ENCODE assay signal across 10 cellular contexts in the genomic region with DNA sequence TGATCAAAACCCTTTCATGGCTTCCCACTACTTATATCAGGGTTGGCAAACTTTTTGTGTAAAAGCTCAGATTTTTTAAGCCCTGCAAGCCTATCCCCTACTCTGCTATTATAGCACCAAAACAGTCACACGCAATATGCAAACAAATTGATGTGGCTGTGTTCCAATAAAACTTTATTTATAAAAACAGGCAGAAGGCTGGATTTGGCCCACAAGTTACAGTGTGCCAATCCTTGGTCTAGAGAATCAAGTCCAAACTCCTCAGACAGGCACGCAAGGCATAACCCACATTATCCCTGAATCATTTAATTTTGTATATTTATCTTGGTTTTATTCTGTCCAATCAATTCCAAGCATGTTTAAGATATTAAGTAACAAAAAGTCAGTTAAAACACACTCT.
"Had no signal": no experiment of that assay in that cellular context is flagged by ENCODE, and none has a peak within 500 bp of the region (broad histone marks: within the 10 kb centered on the region; RNA-seq: fewer than 3 reads in every experiment).

No MANE protein-coding gene starts in this region.

- FAIRE-seq: colon had no signal

- DNase-seq: activated CD4-positive, alpha-beta T cell treated with anti-CD3 and anti-CD28 coated beads for 48 hours; activated CD8-positive, alpha-beta memory T cell treated with anti-CD3 and anti-CD28 coated beads, Interleukin-2, amount 50 U/mL, for 48 hours; activated CD8-positive, alpha-beta T cell treated with anti-CD3 and anti-CD28 coated beads, Interleukin-2, amount 10 ng/mL, durations not matched to agents 7 days and 5 days; activated naive CD8-positive, alpha-beta T cell treated with anti-CD3 and anti-CD28 coated beads, Interleukin-2, amount 50 U/mL, for 24 hours; effector CD4-positive, alpha-beta T cell; immature natural killer cell; upper lobe of left lung had no signal

- H3K4me3 ChIP-seq: upper lobe of left lung had no signal

- H3K9me3 Mint-ChIP-seq: activated naive CD8-positive, alpha-beta T cell treated with anti-CD3 and anti-CD28 coated beads, Interleukin-2, amount 50 U/mL, for 24 hours; immature natural killer cell had no signal

- H3K27ac Mint-ChIP-seq: activated CD8-positive, alpha-beta T cell treated with anti-CD3 and anti-CD28 coated beads, Interleukin-2, amount 10 ng/mL, durations not matched to agents 7 days and 5 days had no signal

- H3K9me3 ChIP-seq: upper lobe of left lung had no signal

- H3K27me3 ChIP-seq: upper lobe of left lung had no signal

- H3K27me3 Mint-ChIP-seq: activated naive CD8-positive, alpha-beta T cell treated with anti-CD3 and anti-CD28 coated beads, Interleukin-2, amount 50 U/mL, for 24 hours had no signal

- H3K4me3 Mint-ChIP-seq: activated CD8-positive, alpha-beta T cell treated with anti-CD3 and anti-CD28 coated beads, Interleukin-2, amount 10 ng/mL, durations not matched to agents 7 days and 5 days; activated naive CD8-positive, alpha-beta T cell treated with anti-CD3 and anti-CD28 coated beads, Interleukin-2, amount 50 U/mL, for 24 hours; nephron had no signal

- H3K36me3 Mint-ChIP-seq: immature natural killer cell had no signal

- ATAC-seq: activated CD8-positive, alpha-beta T cell treated with anti-CD3 and anti-CD28 coated beads, Interleukin-2, amount 10 ng/mL, durations not matched to agents 7 days and 5 days; activated naive CD8-positive, alpha-beta T cell treated with anti-CD3 and anti-CD28 coated beads, Interleukin-2, amount 50 U/mL, for 24 hours; SK-N-SH treated with all-trans-retinoic acid at 6 μM for 48 hours had no signal

- H3K36me3 ChIP-seq: upper lobe of left lung had no signal
